ENCODE assay signal across 1 cellular context in genomic region chr3:129827765-129828164, GRCh38.
TF ChIP-seq lines count a peak whose summit lies in the region.

No MANE protein-coding gene starts in this region.

TF ChIP-seq in HepG2, 621 proteins besides CTCF, POLR2A, EP300 and RAD21 (continued from another document):
- TF ChIP-seq RERE (CRISPR knock-in tag; IDR thresholded peaks at IDR 0.05; ENCODE audit: low read depth) (no peak), KLF13 (CRISPR knock-in tag; IDR thresholded peaks at IDR 0.05) (no peak), ZNF329 (CRISPR knock-in tag; IDR thresholded peaks at IDR 0.05; ENCODE audit: low read depth) (no peak), AGO1 (IDR thresholded peaks at IDR 0.05; ENCODE audit: low read depth, low read length, poor library complexity, severe bottlenecking) (no peak)
